13 cellular contexts compared by ENCODE assay signal in the genomic region with DNA sequence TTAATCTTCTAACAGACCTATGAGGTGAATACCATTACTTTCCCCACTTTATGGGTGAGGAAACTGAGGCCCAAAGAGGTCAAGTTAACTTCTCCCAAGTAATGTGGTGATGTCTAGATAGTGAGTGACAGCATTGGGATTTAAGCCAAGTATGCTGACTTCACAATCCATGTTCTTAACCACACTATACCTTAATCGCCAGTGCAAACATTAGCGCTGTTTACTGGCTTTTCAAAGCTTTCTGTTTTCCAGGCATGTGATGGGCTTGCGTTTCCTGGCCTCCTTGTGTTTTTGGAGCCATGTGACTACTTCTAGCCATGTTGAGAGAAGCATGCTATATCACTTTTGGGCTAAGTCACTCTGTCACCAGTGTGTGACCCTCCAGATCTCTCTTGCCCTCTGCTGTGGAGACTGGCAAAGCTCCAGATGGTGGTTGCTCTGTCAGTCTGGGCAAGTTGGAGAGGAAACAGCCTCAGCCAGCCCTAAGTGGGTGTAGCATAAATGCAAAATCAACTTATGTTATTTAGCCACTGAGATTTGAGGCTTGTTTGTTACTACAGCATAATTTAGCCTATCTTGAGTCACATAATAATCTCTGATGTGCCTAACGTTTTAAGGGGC.
DNase-seq lines count a peak whose midpoint lies in the region; ATAC-seq and TF ChIP-seq lines count a peak whose summit lies in the region.
"Had no signal": no experiment of that assay in that cellular context is flagged by ENCODE, and none has a peak within 500 bp of the region (broad histone marks: within the 10 kb centered on the region; RNA-seq: fewer than 3 reads in every experiment).

No MANE protein-coding gene starts in this region.

- H3K4me3 Mint-ChIP-seq in HFFc6: no peak overlapping the region
- H3K4me3 Mint-ChIP-seq in naive thymus-derived CD8-positive, alpha-beta T cell: no peak overlapping the region

- TF ChIP-seq CTCF in retinal pigment epithelial cell (conservative IDR thresholded peaks at IDR 0.05; ENCODE audit: low read depth, low read length): no peak
- no peak for TF ChIP-seq CTCF in HFFc6 (IDR thresholded peaks at IDR 0.05)

- H3K4me1 Mint-ChIP-seq in HFFc6 (ENCODE audit: low read depth): no peaks in the 10 kb centered on the region
- peaks cover 2 to 7% (median 6%) of the 10 kb centered on the region in 4 donors for H3K4me1 Mint-ChIP-seq in naive thymus-derived CD8-positive, alpha-beta T cell

- no peak for ATAC-seq in naive thymus-derived CD8-positive, alpha-beta T cell
- ATAC-seq: left lobe of liver had no signal

- no peak overlapping the region for H3K4me3 ChIP-seq in retinal pigment epithelial cell (ENCODE audit: low read length)
- H3K4me3 ChIP-seq: uterus had no signal

- H3K9me3 Mint-ChIP-seq in HFFc6: no peaks in the 10 kb centered on the region
- no peaks in the 10 kb centered on the region for H3K9me3 Mint-ChIP-seq in naive thymus-derived CD8-positive, alpha-beta T cell

- DNase-seq in NCI-H82 (lab: John Stamatoyannopoulos, UW) (peak; percentile 63), NCI-H82 treated with DMSO at 0.1 percent for 48 hours (lab: John Stamatoyannopoulos, UW; ENCODE audit: unreplicated experiment) (no peak), NCI-H1105 (lab: John Stamatoyannopoulos, UW) (peak; percentile 34), SK-MEL-5 (ENCODE audit: low read depth, low spot score) (peak; percentile 63), retinal pigment epithelial cell (ENCODE audit: low read depth) (peak; percentile 36), HFFc6 (no peak), GM03348 (ENCODE audit: low spot score) (no peak)
- DNase-seq in naive thymus-derived CD8-positive, alpha-beta T cell: no peak
- DNase-seq: activated CD4-positive, alpha-beta T cell treated with anti-CD3 and anti-CD28 coated beads for 4 hours; IMR-90; stimulated activated CD4-positive, alpha-beta T cell treated with anti-CD3 and anti-CD28 coated beads, Interleukin-12 subunit alpha, Interleukin-12 subunit beta, amount 100 ng/mL, for 4 hours; uterus had no signal

- no peak overlapping the region for H3K27ac Mint-ChIP-seq in HFFc6
- peak overlapping the region in 1 of 10 donors; percentile 51 for H3K27ac Mint-ChIP-seq in naive thymus-derived CD8-positive, alpha-beta T cell

- no peaks in the 10 kb centered on the region for H3K27me3 Mint-ChIP-seq in HFFc6 (ENCODE audit: insufficient read depth)
- H3K27me3 Mint-ChIP-seq in naive thymus-derived CD8-positive, alpha-beta T cell: no peaks in the 10 kb centered on the region

- POLR2A ChIA-PET in naive thymus-derived CD8-positive, alpha-beta T cell (lab: Charles Lee): no interaction called here

- H3K36me3 Mint-ChIP-seq in HFFc6 (ENCODE audit: low read depth): no peaks in the 10 kb centered on the region
- H3K36me3 Mint-ChIP-seq in naive thymus-derived CD8-positive, alpha-beta T cell: no peaks in the 10 kb centered on the region

- in situ Hi-C loops in SK-MEL-5 (cut with HindIII; ENCODE audit: low pct_unique_long_range_greater_than_20kb, low sequenced_read_pairs): no loop called here

Comparison
In these comparisons a context has a peak if more than half of its experiments do, and no peak if none do; other contexts are left out.
1. DNase-seq: peak in NCI-H82 (single experiment), NCI-H1105 (single experiment), SK-MEL-5 (single experiment) and retinal pigment epithelial cell (single experiment); none in NCI-H82 treated with DMSO at 0.1 percent for 48 hours (single experiment), HFFc6 (single experiment), GM03348 (single experiment) and naive thymus-derived CD8-positive, alpha-beta T cell (0 of 10).